In genomic region chr1:61377242-61377958, GRCh38 we compare ENCODE assay signal across 15 cellular contexts.
"Had no signal": no experiment of that assay in that cellular context is flagged by ENCODE, and none has a peak within 500 bp of the region (broad histone marks: within the 10 kb centered on the region; RNA-seq: fewer than 3 reads in every experiment).

No MANE protein-coding gene starts in this region.

- H3K4me1 ChIP-seq: parathyroid adenoma, suprapubic skin, upper lobe of left lung, uterus had no signal

- H3K9ac ChIP-seq: parathyroid adenoma had no signal

- H3K4me3 ChIP-seq: dorsolateral prefrontal cortex, smooth muscle cell, suprapubic skin, tibial artery, upper lobe of left lung, uterus had no signal

- H3K27me3 ChIP-seq: dorsolateral prefrontal cortex, suprapubic skin, tibial artery, upper lobe of left lung, uterus had no signal

- H3K9me3 ChIP-seq: suprapubic skin, tibial artery, upper lobe of left lung, uterus had no signal

- DNase-seq: central memory CD4-positive, alpha-beta T cell; cortex of kidney; dorsolateral prefrontal cortex; effector CD8-positive, alpha-beta T cell; kidney; left colon; nephron progenitor cell; stimulated activated CD4-positive, alpha-beta T cell treated with anti-CD3 and anti-CD28 coated beads, Interleukin-2, amount 100 ng/mL, for 48 hours; stimulated activated naive CD8-positive, alpha-beta T cell treated with anti-CD3 and anti-CD28 coated beads, Interleukin-15, Interleukin-2, amounts not matched to agents 100 U/mL and 50 U/mL, for 24 hours; tibial artery; upper lobe of left lung; uterus had no signal

- ATAC-seq: left colon; stimulated activated naive CD8-positive, alpha-beta T cell treated with anti-CD3 and anti-CD28 coated beads, Interleukin-15, Interleukin-2, amounts not matched to agents 100 U/mL and 50 U/mL, for 24 hours had no signal

- H3K27ac ChIP-seq: dorsolateral prefrontal cortex, parathyroid adenoma, suprapubic skin, tibial artery, upper lobe of left lung, uterus had no signal

- H3K36me3 ChIP-seq: suprapubic skin, tibial artery, upper lobe of left lung, uterus had no signal
